In genomic region chr16:87053016-87053982, GRCh38 we compare ENCODE assay signal across 19 cellular contexts.
DNase-seq lines count a peak whose midpoint lies in the region; ATAC-seq and TF ChIP-seq lines count a peak whose summit lies in the region.
"Had no signal": no experiment of that assay in that cellular context is flagged by ENCODE, and none has a peak within 500 bp of the region (broad histone marks: within the 10 kb centered on the region; RNA-seq: fewer than 3 reads in every experiment).

No MANE protein-coding gene starts in this region.

- intact Hi-C loops in mucosa of descending colon (cut with DNase I, micrococcal nuclease): no loop called here

- H3K9me3 ChIP-seq in HUES48 (ENCODE audit: control insufficient read depth, insufficient read depth, low read length): peaks cover 3% of the 10 kb centered on the region; the same call in 1 of the 2 replicates
- no peaks in the 10 kb centered on the region for H3K9me3 ChIP-seq in iPS-15b (ENCODE audit: control insufficient read depth, insufficient read depth, low read length)
- no peaks in the 10 kb centered on the region for H3K9me3 ChIP-seq in mucosa of descending colon
- H3K9me3 ChIP-seq in MM.1S (replicated peaks; ENCODE audit: insufficient read depth, low read length): no peaks in the 10 kb centered on the region
- H3K9me3 ChIP-seq: ascending aorta had no signal

- H3K9me2 ChIP-seq in MM.1S (replicated peaks; ENCODE audit: insufficient read depth, low read length): no peaks in the 10 kb centered on the region

- H3K4me1 ChIP-seq in HUES48 (ENCODE audit: control insufficient read depth, insufficient read depth, low read length): no peaks in the 10 kb centered on the region
- peaks cover 3% of the 10 kb centered on the region for H3K4me1 ChIP-seq in iPS-15b (ENCODE audit: control insufficient read depth, insufficient read depth, low read length)
- no peaks in the 10 kb centered on the region for H3K4me1 ChIP-seq in mucosa of descending colon (ENCODE audit: low read depth)
- H3K4me1 ChIP-seq in MM.1S (ENCODE audit: low read length): no peaks in the 10 kb centered on the region
- H3K4me1 ChIP-seq: ascending aorta, stomach had no signal

- H3K9ac ChIP-seq in HUES48 (ENCODE audit: low read depth, low read length) (peak overlapping the region; percentile 65; the same call in 1 of the 2 replicates), iPS-15b (ENCODE audit: low read depth, low read length) (no peak overlapping the region), MM.1S (ENCODE audit: low read length) (no peak overlapping the region)
- H3K9ac ChIP-seq: BLaER1 treated with 17β-estradiol and CSF1 and Interleukin-3, amounts not matched to agents 10 nM and 100 nM had no signal

- no peak overlapping the region for H3K4me2 ChIP-seq in MM.1S (ENCODE audit: low read depth, low read length)
- H3K4me2 ChIP-seq: BLaER1 treated with 17β-estradiol and CSF1 and Interleukin-3, amounts not matched to agents 10 nM and 100 nM had no signal

- H3K79me2 ChIP-seq in MM.1S (ENCODE audit: low read length): no peaks in the 10 kb centered on the region

- H3K36me3 ChIP-seq in HUES48 (ENCODE audit: control insufficient read depth, insufficient read depth, low read length) (no peaks in the 10 kb centered on the region), iPS-15b (ENCODE audit: control insufficient read depth, insufficient read depth, low read length) (no peaks in the 10 kb centered on the region), mucosa of descending colon (ENCODE audit: low read depth) (no peaks in the 10 kb centered on the region), MM.1S (replicated peaks; ENCODE audit: insufficient read depth, low read length) (no peaks in the 10 kb centered on the region)
- H3K36me3 ChIP-seq: ascending aorta; BLaER1 treated with 17β-estradiol and CSF1 and Interleukin-3, amounts not matched to agents 10 nM and 100 nM; stomach had no signal

- no peak overlapping the region for H3K27ac Mint-ChIP-seq in progenitor cell of endocrine pancreas
- H3K27ac Mint-ChIP-seq: activated T-helper 2 cell treated with anti-CD3 and anti-CD28 coated beads, Interferon-gamma antibody, Interleukin-2, Interleukin-4, amounts not matched to agents 10 μg/mL and 5 μg/mL and 100 μg/mL, durations not matched to agents 14 hours and 24 hours and 36 hours; dendritic cell treated with granulocyte-macrophage colony-stimulating factor and Interleukin-4, amounts not matched to agents 40 ng/mL and 50 ng/mL, for 4 days had no signal

- ATAC-seq in GM21528 (IDR thresholded peaks at IDR 0.05; ENCODE audit: low FRiP score, unreplicated experiment) (no peak), mucosa of descending colon (no peak), GM21367 (IDR thresholded peaks at IDR 0.05; ENCODE audit: unreplicated experiment) (no peak)
- ATAC-seq: PC-3 had no signal

- H3K4me3 Mint-ChIP-seq in progenitor cell of endocrine pancreas (ENCODE audit: low read depth): no peak overlapping the region
- H3K4me3 Mint-ChIP-seq: dendritic cell treated with granulocyte-macrophage colony-stimulating factor and Interleukin-4, amounts not matched to agents 40 ng/mL and 50 ng/mL, for 4 days had no signal

- in situ Hi-C loops in astrocyte of the spinal cord (cut with HindIII; ENCODE audit: low sequenced_read_pairs): loop anchor here (25.0 kb wide), 1 partner anchor 491 kb away; the partner anchor contains the start of genes FOXC2 and MTHFSD

- H3K9me3 Mint-ChIP-seq in progenitor cell of endocrine pancreas (ENCODE audit: low read depth): peaks cover 4% of the 10 kb centered on the region
- H3K9me3 Mint-ChIP-seq: activated T-helper 2 cell treated with anti-CD3 and anti-CD28 coated beads, Interferon-gamma antibody, Interleukin-2, Interleukin-4, amounts not matched to agents 10 μg/mL and 5 μg/mL and 100 μg/mL, durations not matched to agents 14 hours and 24 hours and 36 hours; dendritic cell treated with granulocyte-macrophage colony-stimulating factor and Interleukin-4, amounts not matched to agents 40 ng/mL and 50 ng/mL, for 4 days had no signal

- no peak overlapping the region for H3K27ac ChIP-seq in HUES48 (ENCODE audit: low read depth, low read length)
- H3K27ac ChIP-seq in MM.1S (ENCODE audit: low read length): no peak overlapping the region
- H3K27ac ChIP-seq: ascending aorta; BLaER1 treated with 17β-estradiol and CSF1 and Interleukin-3, amounts not matched to agents 10 nM and 100 nM; stomach had no signal

- DNase-seq in astrocyte of the spinal cord (ENCODE audit: low read depth, low spot score): no peak
- no peak for DNase-seq in progenitor cell of endocrine pancreas (ENCODE audit: low spot score, unreplicated experiment)
- DNase-seq in mucosa of descending colon: no peak
- no peak for DNase-seq in MM.1S
- DNase-seq: activated CD8-positive, alpha-beta memory T cell treated with anti-CD3 and anti-CD28 coated beads for 24 hours; Kasumi-1; midbrain; NCI-H1417 treated with DMSO at 0.1 percent for 48 hours; NCI-H226; PC-3; stomach had no signal

- no peaks in the 10 kb centered on the region; the same call in 1 of the 2 replicates for H3K27me3 ChIP-seq in HUES48 (ENCODE audit: control insufficient read depth, insufficient read depth, low read length)
- peaks cover 2% of the 10 kb centered on the region for H3K27me3 ChIP-seq in iPS-15b (ENCODE audit: control insufficient read depth, insufficient read depth, low read length)
- peaks cover 76% of the 10 kb centered on the region for H3K27me3 ChIP-seq in MM.1S (replicated peaks; ENCODE audit: insufficient read depth, low read length)
- H3K27me3 ChIP-seq: ascending aorta; BLaER1 treated with 17β-estradiol and CSF1 and Interleukin-3, amounts not matched to agents 10 nM and 100 nM had no signal

- no peaks in the 10 kb centered on the region for H4K20me1 ChIP-seq in MM.1S (ENCODE audit: insufficient read depth, low read length)
- H4K20me1 ChIP-seq: BLaER1 treated with 17β-estradiol and CSF1 and Interleukin-3, amounts not matched to agents 10 nM and 100 nM had no signal

- no peaks in the 10 kb centered on the region for H3K4me1 Mint-ChIP-seq in progenitor cell of endocrine pancreas (ENCODE audit: low read depth)

- peaks cover 37% of the 10 kb centered on the region for H3K27me3 Mint-ChIP-seq in progenitor cell of endocrine pancreas

- H3F3A ChIP-seq in MM.1S (ENCODE audit: insufficient read depth, low read length): no peaks in the 10 kb centered on the region

- H2AFZ ChIP-seq in MM.1S (ENCODE audit: low read length): no peak overlapping the region

- no peaks in the 10 kb centered on the region for H3K36me3 Mint-ChIP-seq in progenitor cell of endocrine pancreas (ENCODE audit: insufficient read depth)

- peak overlapping the region; percentile 50 for H3K4me3 ChIP-seq in HUES48 (ENCODE audit: low read depth, low read length)
- H3K4me3 ChIP-seq in astrocyte of the spinal cord (ENCODE audit: low read depth, low read length): no peak overlapping the region
- H3K4me3 ChIP-seq in iPS-15b (ENCODE audit: low read depth, low read length): peak overlapping the region; percentile 49
- no peak overlapping the region for H3K4me3 ChIP-seq in mucosa of descending colon
- no peak overlapping the region for H3K4me3 ChIP-seq in MM.1S (ENCODE audit: low read length)
- H3K4me3 ChIP-seq: ascending aorta; BLaER1 treated with 17β-estradiol and CSF1 and Interleukin-3, amounts not matched to agents 10 nM and 100 nM; stomach had no signal

- TF ChIP-seq CTCF in astrocyte of the spinal cord (IDR thresholded peaks at IDR 0.05; ENCODE audit: low read depth, low read length) (peak; percentile 5), progenitor cell of endocrine pancreas (IDR thresholded peaks at IDR 0.05; ENCODE audit: unreplicated experiment) (peak; percentile 37), mucosa of descending colon (IDR thresholded peaks at IDR 0.05) (no peak), MM.1S (IDR thresholded peaks at IDR 0.05; ENCODE audit: low read length) (no peak)

Comparison
In these comparisons a context has a peak if more than half of its experiments do, and no peak if none do; other contexts are left out.
1. H3K4me3 ChIP-seq: peak in HUES48 (single experiment) and iPS-15b (single experiment); none in astrocyte of the spinal cord (single experiment), mucosa of descending colon (single experiment) and MM.1S (single experiment).
2. CTCF ChIP-seq: peak in astrocyte of the spinal cord (single experiment) and progenitor cell of endocrine pancreas (single experiment); none in mucosa of descending colon (single experiment) and MM.1S (single experiment).